In the genomic region with DNA sequence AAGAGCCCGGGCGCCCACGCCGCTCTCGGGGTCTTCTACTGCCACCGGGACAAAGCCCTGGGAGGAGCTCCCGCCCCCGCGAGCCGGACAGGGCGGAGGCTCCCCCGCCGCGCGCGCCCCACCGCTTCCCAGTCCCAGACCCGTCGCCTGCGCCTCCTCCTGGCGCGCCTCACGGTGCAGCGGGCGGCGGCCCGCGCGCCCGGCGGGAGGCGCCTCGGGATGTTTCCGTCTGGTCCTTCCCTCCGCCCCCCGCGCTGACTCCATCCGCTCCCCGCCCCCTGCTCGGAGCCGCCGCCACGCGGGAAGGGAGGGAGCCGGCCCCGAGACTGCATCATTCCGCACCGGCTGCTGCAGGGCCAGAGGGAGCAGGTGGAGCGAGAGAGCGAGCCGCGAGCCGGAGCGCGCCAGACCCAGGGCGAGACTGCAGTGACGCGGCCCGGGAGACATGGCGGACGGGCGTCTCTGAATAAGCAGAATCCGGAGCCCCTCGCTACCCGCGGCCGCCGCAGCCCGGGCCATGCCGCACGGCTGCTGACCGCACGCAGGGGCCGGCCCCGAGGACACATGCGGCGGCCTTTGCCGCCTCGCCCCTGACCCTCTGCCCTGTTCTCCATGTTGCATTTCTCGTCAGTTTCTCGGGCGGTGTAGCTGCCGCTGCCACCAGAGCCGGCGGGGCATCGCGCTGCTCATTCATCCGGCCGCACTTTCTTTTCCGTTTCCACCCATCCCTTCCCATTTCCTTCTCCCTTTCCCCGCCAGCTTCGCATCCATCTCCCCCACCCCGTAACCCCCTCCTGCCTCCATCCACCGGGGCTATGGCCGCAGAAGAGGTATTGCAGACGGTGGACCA, we compare ENCODE assay signal across 8 cellular contexts.
DNase-seq lines count a peak whose midpoint lies in the region; ATAC-seq and TF ChIP-seq lines count a peak whose summit lies in the region.

Gene BICD1, plus strand, starts transcription at position 331 of the 850 bp plus-strand sequence. Its CDS starts 485 bp downstream, at position 816.

- H3K27ac ChIP-seq in layer of hippocampus (ENCODE audit: low read depth, low read length) = peak within 1 kb of the TSS; percentile 81

- peak within 1 kb of the TSS; percentile 88 for H3K4me3 ChIP-seq in AG10803 (ENCODE audit: low read length)
- H3K4me3 ChIP-seq in choroid plexus epithelial cell (ENCODE audit: low read depth, low read length) = peak within 1 kb of the TSS; percentile 82

- no peaks in the 10 kb centered on the region for H3K27me3 ChIP-seq in layer of hippocampus (ENCODE audit: control insufficient read depth, insufficient read depth, low read length)

- peak; percentile 81 for ATAC-seq in GM18909 (IDR thresholded peaks at IDR 0.05; ENCODE audit: poor library complexity, unreplicated experiment)
- peak; percentile 80 for ATAC-seq in HG03159 (IDR thresholded peaks at IDR 0.05; ENCODE audit: unreplicated experiment)

- 0 out of 2 replicates have a peak, but pooled peaks have one; percentile 15 for TF ChIP-seq CTCF in AG10803 (conservative IDR thresholded peaks at IDR 0.05; ENCODE audit: low read length)
- TF ChIP-seq CTCF in choroid plexus epithelial cell (conservative IDR thresholded peaks at IDR 0.05; ENCODE audit: low read depth, low read length) = no peak

- DNase-seq in AG10803 (ENCODE audit: low read depth) (peak; percentile 89), NCI-H446 treated with DMSO at 0.1 percent for 48 hours (lab: John Stamatoyannopoulos, UW) (peak; percentile 81), choroid plexus epithelial cell (ENCODE audit: low read depth) (peak; percentile 93)
- peak; percentile 67 to 68 for DNase-seq in activated CD4-positive, alpha-beta T cell treated with anti-CD3 and anti-CD28 coated beads for 4 hours
- peak; percentile 49 to 70 for DNase-seq in stimulated activated CD4-positive, alpha-beta T cell treated with anti-CD3 and anti-CD28 coated beads, Interleukin-1b, Interleukin-23, amount 100 ng/mL, for 4 hours (ENCODE audit: low read depth in 2 of 2)

Comparison
In these comparisons a context has a peak if more than half of its experiments do, and no peak if none do; other contexts are left out.
1. Peak in every context shown above with its lines: DNase-seq, ATAC-seq, H3K4me3 ChIP-seq and H3K27ac ChIP-seq.